ENCODE assay signal across 9 cellular contexts in genomic region chr9:120925535-120926396, GRCh38.
A peak's percentile ranks its signal among the peaks of the same experiment; 100 is the strongest.
DNase-seq lines count a peak whose midpoint lies in the region; ATAC-seq and TF ChIP-seq lines count a peak whose summit lies in the region.
"Had no signal": no experiment of that assay in that cellular context is flagged by ENCODE, and none has a peak within 500 bp of the region (broad histone marks: within the 10 kb centered on the region; RNA-seq: fewer than 3 reads in every experiment).

No MANE protein-coding gene starts in this region.

- peak overlapping the region; percentile 50 for H3K9ac ChIP-seq in mucosa of stomach (ENCODE audit: low read length)

- no peak for TF ChIP-seq CTCF in GM13977 (IDR thresholded peaks at IDR 0.05; ENCODE audit: extremely low read depth, insufficient read depth, missing control alignments)

- peak overlapping the region; percentile 12 for H3K27ac ChIP-seq in substantia nigra (ENCODE audit: low read depth, low read length, poor library complexity, severe bottlenecking)
- H3K27ac ChIP-seq: VCaP had no signal

- no peak overlapping the region for H3K4me3 ChIP-seq in mucosa of stomach (ENCODE audit: low read length)

- no peaks in the 10 kb centered on the region for H3K36me3 ChIP-seq in mucosa of stomach (ENCODE audit: control insufficient read depth, insufficient read depth, low read length)

- no peaks in the 10 kb centered on the region for H3K9me3 ChIP-seq in mucosa of stomach (ENCODE audit: control insufficient read depth, low read length)

- no peaks in the 10 kb centered on the region for H3K27me3 ChIP-seq in mucosa of stomach (ENCODE audit: control insufficient read depth, insufficient read depth, low read length)

- DNase-seq in GM13977 (ENCODE audit: low spot score) (peak; percentile 77), T follicular helper cell (ENCODE audit: low read depth) (peak; percentile 63), astrocyte of the hippocampus (ENCODE audit: low read depth, low spot score) (peak; percentile 91), substantia nigra (lab: John Stamatoyannopoulos, UW) (no peak), epidermal melanocyte (ENCODE audit: insufficient read length, low spot score) (no peak), hypothalamus (lab: John Stamatoyannopoulos, UW) (no peak)

- no peaks in the 10 kb centered on the region for H3K4me1 ChIP-seq in mucosa of stomach (ENCODE audit: control insufficient read depth, insufficient read depth, low read length)

- peak; percentile 46 for ATAC-seq in HG02759 (IDR thresholded peaks at IDR 0.05; ENCODE audit: unreplicated experiment)

- in situ Hi-C loops in GM13977 (cut with MboI; ENCODE audit: low pct_unique_long_range_greater_than_20kb, low sequenced_read_pairs, unreplicated experiment), result loop anchor here (25.0 kb wide), 1 partner anchor 163 kb away; no protein-coding TSS in a partner anchor

Comparison
In these comparisons a context has a peak if more than half of its experiments do, and no peak if none do; other contexts are left out.
1. DNase-seq: peak in GM13977 (single experiment), T follicular helper cell (single experiment) and astrocyte of the hippocampus (single experiment); none in substantia nigra (0 of 49), epidermal melanocyte (single experiment) and hypothalamus (0 of 51).